In the genomic region with DNA sequence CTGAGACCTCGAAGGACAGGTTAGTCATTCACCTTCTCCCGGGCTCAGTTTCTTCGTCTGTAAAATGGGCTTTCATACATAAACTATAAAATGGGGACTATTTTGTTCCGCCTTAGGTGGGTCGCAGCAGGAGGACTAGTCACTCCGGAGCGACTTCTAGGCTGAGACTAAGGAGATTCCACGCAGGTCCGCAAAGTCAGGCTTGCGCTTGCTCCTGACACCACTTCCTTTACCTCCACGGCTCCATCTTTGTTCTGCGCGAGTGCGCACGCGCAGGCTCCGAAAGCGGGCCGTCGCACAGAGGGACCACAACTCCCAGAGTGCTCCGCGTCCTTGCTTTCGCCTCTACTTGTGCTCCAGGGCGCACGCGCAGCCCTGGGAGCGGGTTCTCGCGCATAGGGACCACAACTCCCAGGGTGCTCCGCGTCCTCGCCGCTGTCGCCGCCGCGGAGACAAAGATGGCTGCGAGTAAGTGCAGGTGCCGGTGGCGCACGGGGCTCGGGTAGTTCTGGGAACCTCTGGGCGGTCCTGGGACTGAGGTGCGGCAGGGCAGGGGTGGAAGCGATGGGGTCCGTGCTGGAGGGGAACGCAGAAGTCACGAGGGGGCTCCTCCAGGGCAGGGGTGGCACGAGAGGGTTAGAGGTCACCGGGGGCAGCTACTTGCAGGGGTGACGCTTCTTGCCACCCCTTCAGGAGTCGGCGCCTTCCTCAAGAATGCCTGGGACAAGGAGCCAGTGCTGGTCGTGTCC, we compare ENCODE assay signal across 8 cellular contexts. TPM values are rescaled to one million over a fixed set of nuclear protein-coding genes. Genes with fewer than 3 reads are reported as not detected.
A peak's percentile ranks its signal among the peaks of the same experiment; 100 is the strongest.
DNase-seq lines count a peak whose midpoint lies in the region; ATAC-seq and TF ChIP-seq lines count a peak whose summit lies in the region.

A gene (plus strand): TSS at position 435 of the 749 bp plus-strand sequence. CDS start 24 bp downstream, at position 459.

- peak; percentile 99 for DNase-seq in GM23338 (ENCODE audit: low spot score)
- peak; percentile 97 for DNase-seq in LHCN-M2 (ENCODE audit: low read depth)
- peak; percentile 99 for DNase-seq in RPMI8226
- DNase-seq in activated T-helper 1 cell treated with anti-CD3 and anti-CD28 coated beads, Interleukin-2, amount 50 U/mL, for 16 hours (ENCODE audit: low read depth in 1 of 2, low spot score in 1 of 2): peak; percentile 94 to 97
- peak; percentile 98 for DNase-seq in fibroblast of gingiva (ENCODE audit: low read depth)
- peak; percentile 96 for DNase-seq in naive B cell

- H3K4me3 Mint-ChIP-seq in GM23338: peak within 1 kb of the TSS; percentile 99
- H3K4me3 Mint-ChIP-seq in naive B cell: peak within 1 kb of the TSS; percentile 89 to 99 (median 98)
- H3K4me3 Mint-ChIP-seq in stimulated activated memory B cell treated with anti-CD40 and anti-IgM and Interleukin-4, amounts not matched to agents 10 μg/mL and 1 μg/mL and 100 μg/mL, for 72 hours: peak within 1 kb of the TSS; percentile 90

- peaks cover 31% of the 10 kb centered on the region for H3K79me2 ChIP-seq in DOHH2 (ENCODE audit: control insufficient read depth, low read length)
- H3K79me2 ChIP-seq in GM23338 (replicated peaks; ENCODE audit: insufficient read depth): peaks cover 22% of the 10 kb centered on the region

- H3K36me3 ChIP-seq in DOHH2 (ENCODE audit: control insufficient read depth, low read length) (peaks cover 28% of the 10 kb centered on the region), GM23338 (ENCODE audit: insufficient read depth) (no peaks in the 10 kb centered on the region; the same call in 1 of the 2 replicates)

- H3K4me3 ChIP-seq in DOHH2 (ENCODE audit: low read length): peak within 1 kb of the TSS; percentile 97
- H3K4me3 ChIP-seq in GM23338: peak within 1 kb of the TSS; percentile 73

- TF ChIP-seq CTCF in DOHH2 (IDR thresholded peaks at IDR 0.05; ENCODE audit: low read depth, low read length, poor library complexity, severe bottlenecking) (no peak), GM23338 (conservative IDR thresholded peaks at IDR 0.05; ENCODE audit: low read depth in 2 of 2) (no peak)

- H3K27me3 ChIP-seq in DOHH2 (ENCODE audit: control insufficient read depth, low read length): no peaks in the 10 kb centered on the region
- peaks cover 5% of the 10 kb centered on the region; the same call in 1 of the 2 replicates for H3K27me3 ChIP-seq in GM23338 (ENCODE audit: insufficient read depth)

- H3F3A ChIP-seq in DOHH2 (ENCODE audit: control insufficient read depth, insufficient read depth) (peaks cover 6% of the 10 kb centered on the region; the same call in 1 of the 2 replicates), GM23338 (replicated peaks; ENCODE audit: low read depth) (no peaks in the 10 kb centered on the region)

- H3K4me1 ChIP-seq in DOHH2 (ENCODE audit: control insufficient read depth, low read length) (peaks cover 17% of the 10 kb centered on the region), GM23338 (ENCODE audit: insufficient read depth) (peaks cover 5% of the 10 kb centered on the region; the same call in 1 of the 2 replicates)

- H4K20me1 ChIP-seq in DOHH2 (ENCODE audit: control insufficient read depth, insufficient read depth, low read depth, low read length) (no peaks in the 10 kb centered on the region), GM23338 (replicated peaks; ENCODE audit: insufficient read depth) (peaks cover 4% of the 10 kb centered on the region; the same call in 1 of the 2 replicates)

- peak within 1 kb of the TSS; percentile 31; the same call in 1 of the 2 replicates for H3K27ac ChIP-seq in DOHH2 (ENCODE audit: low read depth, low read length)
- peak within 1 kb of the TSS; percentile 86 for H3K27ac ChIP-seq in GM23338 (ENCODE audit: low read depth)

- H3K9me2 ChIP-seq in DOHH2 (replicated peaks; ENCODE audit: control insufficient read depth, low read length): no peaks in the 10 kb centered on the region
- H3K9me2 ChIP-seq in GM23338 (ENCODE audit: insufficient read depth): no peaks in the 10 kb centered on the region

- ATAC-seq in GM23338 (peak; percentile 95), naive B cell (ENCODE audit: low read depth in 2 of 2) (peak; percentile 98 to 99)
- ATAC-seq in stimulated activated memory B cell treated with anti-CD40 and anti-IgM and Interleukin-4, amounts not matched to agents 10 μg/mL and 1 μg/mL and 100 μg/mL, for 72 hours: peak; percentile 99

- H3K27ac Mint-ChIP-seq in GM23338: peak within 1 kb of the TSS; percentile 98
- peak within 1 kb of the TSS; percentile 91 to 97 (median 96) for H3K27ac Mint-ChIP-seq in naive B cell
- peak within 1 kb of the TSS; percentile 84 for H3K27ac Mint-ChIP-seq in stimulated activated memory B cell treated with anti-CD40 and anti-IgM and Interleukin-4, amounts not matched to agents 10 μg/mL and 1 μg/mL and 100 μg/mL, for 72 hours

- peaks cover 10% of the 10 kb centered on the region for H3K4me1 Mint-ChIP-seq in GM23338
- H3K4me1 Mint-ChIP-seq in naive B cell: peaks cover 21 to 41% (median 25%) of the 10 kb centered on the region in 3 donors
- H3K4me1 Mint-ChIP-seq in stimulated activated memory B cell treated with anti-CD40 and anti-IgM and Interleukin-4, amounts not matched to agents 10 μg/mL and 1 μg/mL and 100 μg/mL, for 72 hours: peaks cover 27% of the 10 kb centered on the region

- H3K4me2 ChIP-seq in DOHH2 (ENCODE audit: low read length): peak within 1 kb of the TSS; percentile 86
- H3K4me2 ChIP-seq in GM23338: peak within 1 kb of the TSS; percentile 99

- H2AFZ ChIP-seq in GM23338: 0 out of 2 replicates have a peak within 1 kb of the TSS, but pooled peaks have one; percentile 9

- H3K9me3 ChIP-seq in DOHH2 (ENCODE audit: control insufficient read depth, insufficient read depth, low read length): no peaks in the 10 kb centered on the region

- H3K9me3 Mint-ChIP-seq in GM23338 (no peaks in the 10 kb centered on the region; the same call in 1 of the 3 replicates), naive B cell (no peaks in the 10 kb centered on the region)
- no peaks in the 10 kb centered on the region for H3K9me3 Mint-ChIP-seq in stimulated activated memory B cell treated with anti-CD40 and anti-IgM and Interleukin-4, amounts not matched to agents 10 μg/mL and 1 μg/mL and 100 μg/mL, for 72 hours

- H3K27me3 Mint-ChIP-seq in GM23338 (ENCODE audit: insufficient read depth, low read depth, poor library complexity) (peaks cover 17% of the 10 kb centered on the region), naive B cell (no peaks in the 10 kb centered on the region)
- peaks cover 9% of the 10 kb centered on the region for H3K27me3 Mint-ChIP-seq in stimulated activated memory B cell treated with anti-CD40 and anti-IgM and Interleukin-4, amounts not matched to agents 10 μg/mL and 1 μg/mL and 100 μg/mL, for 72 hours

- H3K36me3 Mint-ChIP-seq in GM23338 (ENCODE audit: low read depth): peaks cover 24% of the 10 kb centered on the region
- peaks cover 0 to 15% of the 10 kb centered on the region in 2 donors for H3K36me3 Mint-ChIP-seq in naive B cell
- peaks cover 24% of the 10 kb centered on the region for H3K36me3 Mint-ChIP-seq in stimulated activated memory B cell treated with anti-CD40 and anti-IgM and Interleukin-4, amounts not matched to agents 10 μg/mL and 1 μg/mL and 100 μg/mL, for 72 hours

TF ChIP-seq in GM23338, 12 proteins besides CTCF, POLR2A, EP300 and RAD21:
- TF ChIP-seq JUNB (IDR thresholded peaks at IDR 0.05; ENCODE audit: unreplicated experiment) (no peak), POLR2AphosphoS5 (IDR thresholded peaks at IDR 0.05; ENCODE audit: low read depth) (peak; percentile 91), CREB1 (CRISPR knock-in tag; IDR thresholded peaks at IDR 0.05; ENCODE audit: low read depth) (peak; percentile 74)
- TF ChIP-seq, protein P1, sequence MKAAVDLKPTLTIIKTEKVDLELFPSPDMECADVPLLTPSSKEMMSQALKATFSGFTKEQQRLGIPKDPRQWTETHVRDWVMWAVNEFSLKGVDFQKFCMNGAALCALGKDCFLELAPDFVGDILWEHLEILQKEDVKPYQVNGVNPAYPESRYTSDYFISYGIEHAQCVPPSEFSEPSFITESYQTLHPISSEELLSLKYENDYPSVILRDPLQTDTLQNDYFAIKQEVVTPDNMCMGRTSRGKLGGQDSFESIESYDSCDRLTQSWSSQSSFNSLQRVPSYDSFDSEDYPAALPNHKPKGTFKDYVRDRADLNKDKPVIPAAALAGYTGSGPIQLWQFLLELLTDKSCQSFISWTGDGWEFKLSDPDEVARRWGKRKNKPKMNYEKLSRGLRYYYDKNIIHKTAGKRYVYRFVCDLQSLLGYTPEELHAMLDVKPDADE (IDR thresholded peaks at IDR 0.05): peak; percentile 98

RNA-seq across cellular contexts. Expression of the gene that starts here (rescaled TPM):
- 27.6 and 28.4 TPM in 2 replicates for total RNA-seq in GM23338 (2014; rRNA removed; shearing (Covaris generic))
- polyA plus RNA-seq in GM23338 (2016; fragmentation: Nextera tagmentation; extraction: Ambion mirVana): 691 and 851 TPM in 2 replicates
- total RNA-seq in LHCN-M2 (2014; rRNA removed): 29.4 and 85.0 TPM in 2 replicates
- polyA plus RNA-seq in LHCN-M2 (2012): 243 TPM
- 100 to 1,000 TPM; 288 to 486 (median 357) TPM for polyA plus RNA-seq in naive B cell (ENCODE audit: low read depth in 6 of 6)

Comparison
In these comparisons a context has a peak if more than half of its experiments do, and no peak if none do; other contexts are left out.
1. Peak in every context shown above with its lines: DNase-seq, ATAC-seq, H3K4me3 ChIP-seq and H3K27ac ChIP-seq.